8 cellular contexts compared by ENCODE assay signal in the genomic region with DNA sequence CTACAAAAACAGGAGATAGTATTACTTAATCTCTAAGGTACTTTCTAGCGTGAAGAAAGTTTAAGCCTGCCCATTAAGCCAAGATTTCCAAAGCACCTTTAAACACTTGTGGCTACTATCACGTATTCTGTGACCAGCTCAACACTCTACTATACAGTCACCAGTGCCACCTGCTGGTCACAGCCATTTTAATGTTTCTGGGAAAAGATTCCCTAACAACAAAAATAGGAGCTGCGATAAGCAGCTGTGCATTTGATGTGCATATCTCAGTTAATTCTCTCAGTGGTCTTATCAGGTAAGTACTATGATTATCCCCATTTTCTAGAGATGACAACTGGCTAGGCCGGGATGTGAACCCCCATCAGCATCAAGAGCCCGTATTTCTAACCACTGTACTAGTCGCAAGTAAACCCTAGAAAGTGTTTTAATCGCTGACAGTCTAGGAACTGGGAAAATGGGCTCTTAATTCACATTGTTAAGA. TPM values are rescaled to one million over a fixed set of nuclear protein-coding genes. Genes with fewer than 3 reads are reported as not detected.
DNase-seq lines count a peak whose midpoint lies in the region; ATAC-seq, FAIRE-seq and TF ChIP-seq lines count a peak whose summit lies in the region.

No MANE protein-coding gene starts in this region.

- dilution Hi-C loops in endothelial cell of umbilical vein (cut with MboI; ENCODE audit: extremely low pct_ligation_motif_present, low sequenced_read_pairs) = no loop called here

- intact Hi-C loops in endothelial cell of umbilical vein (cut with micrococcal nuclease) (loop anchor here (1.0 to 5.0 kb wide), 4 partner anchors 36 to 358 kb away; no protein-coding TSS in a partner anchor), stomach (cut with DNase I; ENCODE audit: low total_unique reads) (loop anchor here (10.0 kb wide), 1 partner anchor 84 kb away; no protein-coding TSS in a partner anchor)

- no peaks in the 10 kb centered on the region for H3K9me1 ChIP-seq in endothelial cell of umbilical vein (replicated peaks; ENCODE audit: control insufficient read depth, extremely low read depth, insufficient read depth, low read length)

- no peak for TF ChIP-seq EP300 in stomach (IDR thresholded peaks at IDR 0.05)

- CTCF ChIA-PET in endothelial cell of umbilical vein (lab: Charles Lee) = interaction anchor here (0.6 to 4.8 kb wide), 62 partner anchors 9 to 673 kb away, joined by 3 to 78 read pairs (median 6); a partner anchor contains a TSS

- H3K9me3 ChIP-seq in endothelial cell of umbilical vein (replicated peaks; ENCODE audit: control insufficient read depth, insufficient read depth, low read length) (no peaks in the 10 kb centered on the region), mesodermal cell (ENCODE audit: control insufficient read depth, low read length) (no peaks in the 10 kb centered on the region), stomach (no peaks in the 10 kb centered on the region)

- FAIRE-seq in endothelial cell of umbilical vein (lab: Jason Lieb, UNC) = peak; percentile 87

- H3K27ac ChIP-seq in endothelial cell of umbilical vein (ENCODE audit: insufficient read depth, low read depth, low read length) (no peak overlapping the region), mesodermal cell (ENCODE audit: low read depth, low read length, severe bottlenecking) (no peak overlapping the region), stomach (peak overlapping the region in 2 of 5 donors; percentile 0 to 62)

- WGBS in mesodermal cell (ENCODE audit: insufficient coverage in 2 of 2), 2 experiments = 16 to 23% methylated on average over 2 to 6 of the region's 7 CpGs
- WGBS in stomach, 5 donors = 8 to 14% (median 12%) methylated on average over 7 of the region's 7 CpGs

- no peaks in the 10 kb centered on the region for H4K20me1 ChIP-seq in endothelial cell of umbilical vein (replicated peaks; ENCODE audit: control insufficient read depth, extremely low read depth, insufficient read depth, low read length)

- H3K36me3 ChIP-seq in endothelial cell of umbilical vein (ENCODE audit: control insufficient read depth in 2 of 2, extremely low read depth in 1 of 2, insufficient read depth in 2 of 2, low read length in 2 of 2) (no peaks in the 10 kb centered on the region), mesodermal cell (ENCODE audit: control insufficient read depth, insufficient read depth, low read length) (peaks cover 20% of the 10 kb centered on the region), stomach (peaks cover 10 to 36% (median 31%) of the 10 kb centered on the region in 4 donors)

- H3K27me3 ChIP-seq in endothelial cell of umbilical vein (ENCODE audit: control insufficient read depth in 2 of 2, insufficient read depth in 2 of 2, low read length in 2 of 2) (no peaks in the 10 kb centered on the region), stomach (peaks cover 0 to 9% (median 9%) of the 10 kb centered on the region in 3 donors)

- no TSS peak for BruUV-seq in endothelial cell of umbilical vein (replicated peaks; lab: Mats Ljungman, UMichigan)

- H3K4me1 ChIP-seq in endothelial cell of umbilical vein (ENCODE audit: control insufficient read depth, extremely low read depth, insufficient read depth, low read length) (peaks cover 31% of the 10 kb centered on the region), mesodermal cell (ENCODE audit: control insufficient read depth, insufficient read depth, low read length, poor library complexity, severe bottlenecking) (peaks cover 15% of the 10 kb centered on the region), stomach (peaks cover 13 to 21% (median 16%) of the 10 kb centered on the region in 4 donors)

- no peak for TF ChIP-seq POLR2A in endothelial cell of umbilical vein (IDR thresholded peaks at IDR 0.05; ENCODE audit: low read depth, low read length)
- TF ChIP-seq POLR2A in stomach (IDR thresholded peaks at IDR 0.05) = no peak

- POLR2A ChIA-PET in endothelial cell of umbilical vein (lab: Charles Lee) = interaction anchor here (1.1 kb wide), 1 partner anchor 17 kb away, joined by 4 read pairs; a partner anchor contains a TSS

- no peaks in the 10 kb centered on the region for H3K79me2 ChIP-seq in endothelial cell of umbilical vein (ENCODE audit: control insufficient read depth, insufficient read depth, low read length)

- no peak overlapping the region for H3K4me3 ChIP-seq in endothelial cell of umbilical vein (replicated peaks in 1 of 3; ENCODE audit: insufficient read depth in 1 of 3, low read depth in 1 of 3, low read length in 3 of 3)
- H3K4me3 ChIP-seq in mesodermal cell (ENCODE audit: extremely low read depth, insufficient read depth, low read length, poor library complexity, severe bottlenecking) = peak overlapping the region; percentile 48
- peak overlapping the region; percentile 50 to 59 (median 55) for H3K4me3 ChIP-seq in stomach

- TF ChIP-seq CTCF in GM13976 (IDR thresholded peaks at IDR 0.05; ENCODE audit: borderline replicate concordance, control extremely low read depth, extremely low read depth, insufficient read depth, missing control alignments) (peak; percentile 54), endothelial cell of umbilical vein (IDR thresholded peaks at IDR 0.05; ENCODE audit: extremely low read depth in 1 of 2, insufficient read depth in 1 of 2, low read depth in 1 of 2, low read length in 2 of 2) (peak; percentile 58 to 66), stomach (IDR thresholded peaks at IDR 0.05) (peak in 5 of 7 experiments; percentile 49 to 80 (median 65))

- no peak overlapping the region for H2AFZ ChIP-seq in endothelial cell of umbilical vein (ENCODE audit: low read depth, low read length)

- no peak overlapping the region for H3K9ac ChIP-seq in endothelial cell of umbilical vein (replicated peaks; ENCODE audit: extremely low read depth, insufficient read depth, low read length)

- H3K4me2 ChIP-seq in endothelial cell of umbilical vein (ENCODE audit: insufficient read depth, low read length) = peak overlapping the region; percentile 44

- DNase-seq in AG08395 (ENCODE audit: low spot score) (peak; percentile 72), GM13976 (ENCODE audit: low spot score) (peak; percentile 63), NCI-H524 treated with DMSO at 0.1 percent for 48 hours (lab: John Stamatoyannopoulos, UW) (peak; percentile 2), endothelial cell of umbilical vein (ENCODE audit: low read depth, low spot score) (peak; percentile 82), stomach (peak; percentile 79)
- peak; percentile 77 for DNase-seq in activated CD8-positive, alpha-beta memory T cell treated with anti-CD3 and anti-CD28 coated beads, Interleukin-2, amount 50 U/mL, for 48 hours

- in situ Hi-C loops in GM13976 (cut with MboI; ENCODE audit: low sequenced_read_pairs, unreplicated experiment) = loop anchor here (10.0 kb wide), 2 partner anchors 74 to 174 kb away; a partner anchor contains a TSS

- no peak for ATAC-seq in GM21360 (IDR thresholded peaks at IDR 0.05; ENCODE audit: unreplicated experiment)

RNA-seq across cellular contexts. Expression of a gene that starts 0.9 kb away (rescaled TPM):
- 11.1 and 12.5 TPM in 2 replicates for total RNA-seq in endothelial cell of umbilical vein
- polyA plus RNA-seq in endothelial cell of umbilical vein = 13.3 and 14.4 TPM in 2 replicates
- 1.2 and 2.7 TPM in 2 replicates for polyA plus RNA-seq in endothelial cell of umbilical vein (2011; cell fraction: cytosol; rRNA removed)
- polyA plus RNA-seq in endothelial cell of umbilical vein (2011; cell fraction: nucleus; rRNA removed) = 152 and 174 TPM in 2 replicates
- 7.1 and 8.2 TPM in 2 replicates for polyA plus RNA-seq in endothelial cell of umbilical vein (2012)
- polyA minus RNA-seq in endothelial cell of umbilical vein = 16.6 TPM in 2 replicates
- 0.72 TPM for polyA minus RNA-seq in endothelial cell of umbilical vein (2011; cell fraction: cytosol; rRNA and poly(A)+ RNA removed)
- polyA minus RNA-seq in endothelial cell of umbilical vein (2011; cell fraction: nucleus; rRNA and poly(A)+ RNA removed) = 19.3 and 25.6 TPM in 2 replicates
- 7.7 TPM for polyA plus RNA-seq in mesodermal cell (2013, experiment 1 of 2)
- 6.2 TPM for polyA plus RNA-seq in mesodermal cell (2013, experiment 2 of 2)
- 10 to 100 TPM in 3 of 5 donors, 1 to 10 TPM in 2; 6.2 to 47.4 (median 25.4) TPM for total RNA-seq in stomach
- polyA plus RNA-seq in stomach = 1 to 10 TPM in 2 of 3 donors, under 1 TPM in 1; 0.68 to 8.3 (median 1.4) TPM

RNA-seq across cellular contexts. Expression of a gene that starts 10.9 kb away (rescaled TPM):
- 193 and 202 TPM in 2 replicates for total RNA-seq in endothelial cell of umbilical vein
- polyA plus RNA-seq in endothelial cell of umbilical vein = 516 and 526 TPM in 2 replicates
- 320 and 328 TPM in 2 replicates for polyA plus RNA-seq in endothelial cell of umbilical vein (2011; cell fraction: cytosol; rRNA removed)
- polyA plus RNA-seq in endothelial cell of umbilical vein (2011; cell fraction: nucleus; rRNA removed) = 118 and 126 TPM in 2 replicates
- polyA plus RNA-seq in endothelial cell of umbilical vein (2012) = 264 and 270 TPM in 2 replicates
- polyA minus RNA-seq in endothelial cell of umbilical vein = 170 and 194 TPM in 2 replicates
- 83.7 TPM for polyA minus RNA-seq in endothelial cell of umbilical vein (2011; cell fraction: cytosol; rRNA and poly(A)+ RNA removed)
- 51.3 and 51.4 TPM in 2 replicates for polyA minus RNA-seq in endothelial cell of umbilical vein (2011; cell fraction: nucleus; rRNA and poly(A)+ RNA removed)
- polyA plus RNA-seq in mesodermal cell (2013, experiment 1 of 2) = 221 TPM
- 196 TPM for polyA plus RNA-seq in mesodermal cell (2013, experiment 2 of 2)
- 100 to 1,000 TPM in 2 of 5 donors, 10 to 100 TPM in 3; 33.0 to 174 (median 77.9) TPM for total RNA-seq in stomach
- 100 to 1,000 TPM; 317 to 362 (median 334) TPM for polyA plus RNA-seq in stomach

RNA-seq across cellular contexts. Expression of a gene that starts 16.9 kb away (rescaled TPM):
- total RNA-seq in endothelial cell of umbilical vein = 33.8 and 34.0 TPM in 2 replicates
- polyA plus RNA-seq in endothelial cell of umbilical vein = 7.3 and 7.6 TPM in 2 replicates
- 4.7 and 5.1 TPM in 2 replicates for polyA plus RNA-seq in endothelial cell of umbilical vein (2011; cell fraction: cytosol; rRNA removed)
- polyA plus RNA-seq in endothelial cell of umbilical vein (2011; cell fraction: nucleus; rRNA removed) = 14.5 and 16.5 TPM in 2 replicates
- 24.3 and 27.7 TPM in 2 replicates for polyA plus RNA-seq in endothelial cell of umbilical vein (2012)
- polyA minus RNA-seq in endothelial cell of umbilical vein = 25.2 and 28.4 TPM in 2 replicates
- 6.7 TPM for polyA minus RNA-seq in endothelial cell of umbilical vein (2011; cell fraction: cytosol; rRNA and poly(A)+ RNA removed)
- 11.5 and 21.9 TPM in 2 replicates for polyA minus RNA-seq in endothelial cell of umbilical vein (2011; cell fraction: nucleus; rRNA and poly(A)+ RNA removed)
- polyA plus RNA-seq in mesodermal cell (2013, experiment 1 of 2) = 23.2 TPM
- polyA plus RNA-seq in mesodermal cell (2013, experiment 2 of 2) = 20.1 TPM
- total RNA-seq in stomach = 10 to 100 TPM in 2 of 5 donors, 1 to 10 TPM in 3; 4.7 to 19.6 (median 8.5) TPM
- 1 to 10 TPM; 3.2 to 5.9 (median 3.6) TPM for polyA plus RNA-seq in stomach

RNA-seq across cellular contexts. Expression of a gene that starts 56.0 kb away (rescaled TPM):
- total RNA-seq in endothelial cell of umbilical vein (not detected in 2 replicates), stomach (not detected)
- polyA plus RNA-seq in endothelial cell of umbilical vein (not detected in 2 replicates), stomach (not detected)
- not detected in 2 replicates for polyA plus RNA-seq in endothelial cell of umbilical vein (2011; cell fraction: cytosol; rRNA removed)
- polyA plus RNA-seq in endothelial cell of umbilical vein (2011; cell fraction: nucleus; rRNA removed) = not detected in 2 replicates
- 0.08 TPM in 1 of 2 replicates, not detected in the other for polyA plus RNA-seq in endothelial cell of umbilical vein (2012)
- not detected in 2 replicates for polyA minus RNA-seq in endothelial cell of umbilical vein
- not detected for polyA minus RNA-seq in endothelial cell of umbilical vein (2011; cell fraction: cytosol; rRNA and poly(A)+ RNA removed)
- polyA minus RNA-seq in endothelial cell of umbilical vein (2011; cell fraction: nucleus; rRNA and poly(A)+ RNA removed) = not detected in 2 replicates
- 0.18 TPM for polyA plus RNA-seq in mesodermal cell (2013, experiment 1 of 2)
- polyA plus RNA-seq in mesodermal cell (2013, experiment 2 of 2) = not detected

Comparison
In these comparisons a context has a peak if more than half of its experiments do, and no peak if none do; other contexts are left out.
1. DNase-seq: peak in every context shown above with its lines; median percentile 82 in endothelial cell of umbilical vein; 79 in stomach; 77 in activated CD8-positive, alpha-beta memory T cell treated with anti-CD3 and anti-CD28 coated beads, Interleukin-2, amount 50 U/mL, for 48 hours; 72 in AG08395; 63 in GM13976; 2 in NCI-H524 treated with DMSO at 0.1 percent for 48 hours.
2. H3K4me3 ChIP-seq: peak in mesodermal cell (single experiment) and stomach (4 of 4); none in endothelial cell of umbilical vein (0 of 3).
3. Peak in every context shown above with its lines, with median percentiles within 50 percentile points of each other: CTCF ChIP-seq.